In genomic region chr1:1030867-1031658, GRCh38 we compare ENCODE assay signal across 6 cellular contexts.
DNase-seq lines count a peak whose midpoint lies in the region; FAIRE-seq and TF ChIP-seq lines count a peak whose summit lies in the region.
"Not testable (repeated sequence)": the region's sequence is repeated elsewhere in the genome, so short reads cannot be mapped to it uniquely, and the experiment has no call there.

No MANE protein-coding gene starts in this region.

- H3K4me1 ChIP-seq in BLaER1 treated with 17β-estradiol and CSF1 and Interleukin-3, amounts not matched to agents 10 nM and 100 nM, result peaks cover 45 to 74% (median 68%) of the 10 kb centered on the region in 10 experiments

- H3K4me2 ChIP-seq in BLaER1 treated with 17β-estradiol and CSF1 and Interleukin-3, amounts not matched to agents 10 nM and 100 nM, result peak overlapping the region; percentile 92 to 100 (median 99)

- peak overlapping the region in 3 of 11 experiments; percentile 49 to 53 (median 51); a peak in 4 of 22 replicates for H3K27ac ChIP-seq in BLaER1 treated with 17β-estradiol and CSF1 and Interleukin-3, amounts not matched to agents 10 nM and 100 nM
- peak overlapping the region; percentile 53 for H3K27ac ChIP-seq in RWPE1
- H3K27ac ChIP-seq in caudate nucleus (ENCODE audit: low read depth, low read length), result peak overlapping the region; percentile 44

- not testable (repeated sequence) for TF ChIP-seq CTCF in RWPE1 (conservative IDR thresholded peaks at IDR 0.05; ENCODE audit: low read depth)

- DNase-seq in GM19239 (ENCODE audit: insufficient read length, low spot score); RWPE1 (ENCODE audit: low spot score): not testable (repeated sequence)
- peak in 11 of 61 donors; percentile 14 to 55 (median 31) for DNase-seq in caudate nucleus (lab: John Stamatoyannopoulos, UW)
- DNase-seq in left kidney (ENCODE audit: low read depth, low spot score), result peak; percentile 34
- DNase-seq in pons (ENCODE audit: low spot score), result peak; percentile 52

- H3K36me3 ChIP-seq in BLaER1 treated with 17β-estradiol and CSF1 and Interleukin-3, amounts not matched to agents 10 nM and 100 nM, result not testable (repeated sequence)

- not testable (repeated sequence) for H3K9me3 ChIP-seq in BLaER1 treated with 17β-estradiol and CSF1 and Interleukin-3, amounts not matched to agents 10 nM and 100 nM (replicated peaks in 1 of 11)

- POLR2A ChIA-PET in RWPE1 (lab: Yijun Ruan, JAX; ENCODE audit: low non-redundant PET), result not testable (repeated sequence)

- peaks cover 49 to 75% (median 56%) of the 10 kb centered on the region in 11 experiments; a peak in 21 of 22 replicates for H4K20me1 ChIP-seq in BLaER1 treated with 17β-estradiol and CSF1 and Interleukin-3, amounts not matched to agents 10 nM and 100 nM

- peak; percentile 40 for FAIRE-seq in GM19239 (lab: Jason Lieb, UNC)

- H3K9ac ChIP-seq in BLaER1 treated with 17β-estradiol and CSF1 and Interleukin-3, amounts not matched to agents 10 nM and 100 nM, result peak overlapping the region in 3 of 11 experiments; percentile 56 to 58 (median 57); a peak in 6 of 22 replicates

- CTCF ChIA-PET in RWPE1 (lab: Yijun Ruan, JAX), result not testable (repeated sequence)

- peaks cover 22 to 58% (median 27%) of the 10 kb centered on the region in 11 experiments for H3K27me3 ChIP-seq in BLaER1 treated with 17β-estradiol and CSF1 and Interleukin-3, amounts not matched to agents 10 nM and 100 nM

- H3K4me3 ChIP-seq in BLaER1 treated with 17β-estradiol and CSF1 and Interleukin-3, amounts not matched to agents 10 nM and 100 nM, result not testable (repeated sequence)
